In the genomic region with DNA sequence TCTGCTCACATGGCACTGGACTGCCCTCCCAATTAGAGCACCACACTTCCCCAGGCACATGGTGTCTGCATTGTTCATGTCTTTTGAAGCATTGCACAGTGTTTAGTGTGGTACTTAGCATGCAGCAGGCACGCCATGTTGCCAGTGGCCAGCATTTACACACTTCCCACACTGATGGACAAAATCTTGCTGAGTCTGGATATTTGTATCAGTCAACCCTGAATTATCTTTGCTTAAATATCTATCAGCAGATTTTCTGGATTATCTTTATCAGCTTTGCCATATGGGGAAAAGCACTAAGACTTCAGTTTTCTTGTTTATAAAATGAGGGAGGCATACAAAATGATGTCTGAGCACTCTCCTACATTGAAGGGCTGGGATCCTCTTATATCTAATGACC, we compare ENCODE assay signal across 24 cellular contexts.
A peak's percentile ranks its signal among the peaks of the same experiment; 100 is the strongest.
DNase-seq lines count a peak whose midpoint lies in the region; ATAC-seq, FAIRE-seq and TF ChIP-seq lines count a peak whose summit lies in the region.
"Had no signal": no experiment of that assay in that cellular context is flagged by ENCODE, and none has a peak within 500 bp of the region (broad histone marks: within the 10 kb centered on the region; RNA-seq: fewer than 3 reads in every experiment).

No MANE protein-coding gene starts in this region.

- dilution Hi-C loops in IMR-90 (cut with HindIII; ENCODE audit: low sequenced_read_pairs, unreplicated experiment) = no loop called here

- H3K14ac ChIP-seq in IMR-90 (replicated peaks; ENCODE audit: low read depth, low read length) = no peak overlapping the region

- H4K20me1 ChIP-seq in IMR-90 (ENCODE audit: insufficient read depth, low read length) (no peaks in the 10 kb centered on the region), K562 (replicated peaks; ENCODE audit: control insufficient read depth, insufficient read depth, low read length) (no peaks in the 10 kb centered on the region)
- H4K20me1 ChIP-seq: BLaER1 treated with 17β-estradiol and CSF1 and Interleukin-3, amounts not matched to agents 10 nM and 100 nM had no signal

- H3K56ac ChIP-seq in IMR-90 (ENCODE audit: extremely low read depth, insufficient read depth, low read length) = no peak overlapping the region

- no peaks in the 10 kb centered on the region for H3K9me3 ChIP-seq in A549
- H3K9me3 ChIP-seq in IMR-90 (ENCODE audit: control insufficient read depth, insufficient read depth, low read length) = no peaks in the 10 kb centered on the region
- peaks cover 3% of the 10 kb centered on the region; the same call in 1 of the 2 replicates for H3K9me3 ChIP-seq in K562 (replicated peaks; ENCODE audit: control insufficient read depth, insufficient read depth, low read depth, low read length)
- H3K9me3 ChIP-seq: BE2C, HAP-1 had no signal

- intact Hi-C loops in IMR-90 (cut with micrococcal nuclease) = no loop called here
- intact Hi-C loops in K562 (cut with micrococcal nuclease) = no loop called here
- intact Hi-C loops in head of caudate nucleus (cut with DNase I) = no loop called here

- no peak overlapping the region for H2BK20ac ChIP-seq in IMR-90 (ENCODE audit: low read depth, low read length)

- H3K4me2 ChIP-seq in A549 (no peak overlapping the region), IMR-90 (ENCODE audit: low read depth, low read length) (no peak overlapping the region), K562 (ENCODE audit: insufficient read depth, low read length) (no peak overlapping the region)
- H3K4me2 ChIP-seq: BLaER1 treated with 17β-estradiol and CSF1 and Interleukin-3, amounts not matched to agents 10 nM and 100 nM; GM23338 had no signal

- no peak for TF ChIP-seq RAD21 in A549 (conservative IDR thresholded peaks at IDR 0.05 in 1 of 2, IDR thresholded peaks at IDR 0.05 in 1 of 2)
- TF ChIP-seq RAD21 in IMR-90 (IDR thresholded peaks at IDR 0.05; ENCODE audit: low read length) = no peak
- no peak for TF ChIP-seq RAD21 in K562 (CRISPR knock-in tag; conservative IDR thresholded peaks at IDR 0.05 in 1 of 2, IDR thresholded peaks at IDR 0.05 in 1 of 2)

- H3K18ac ChIP-seq in IMR-90 (ENCODE audit: low read depth, low read length) = no peak overlapping the region

- no peaks in the 10 kb centered on the region for H3K4me1 ChIP-seq in A549
- H3K4me1 ChIP-seq in IMR-90 (ENCODE audit: control insufficient read depth, insufficient read depth, low read length) = no peaks in the 10 kb centered on the region
- no peaks in the 10 kb centered on the region for H3K4me1 ChIP-seq in K562 (replicated peaks in 1 of 2; ENCODE audit: control insufficient read depth in 2 of 2, insufficient read depth in 2 of 2, low read length in 2 of 2)
- H3K4me1 ChIP-seq: BE2C, HAP-1 had no signal

- H3K4me3 ChIP-seq in A549 (no peak overlapping the region), IMR-90 (ENCODE audit: insufficient read depth, low read depth, low read length) (no peak overlapping the region), K562 (no peak overlapping the region)
- H3K4me3 ChIP-seq: BLaER1 treated with 17β-estradiol and CSF1 and Interleukin-3, amounts not matched to agents 10 nM and 100 nM; GM23338; HAP-1 had no signal

- H3K9me1 ChIP-seq in IMR-90 (ENCODE audit: insufficient read depth, low read length) (no peaks in the 10 kb centered on the region), K562 (ENCODE audit: control insufficient read depth, insufficient read depth, low read length) (no peaks in the 10 kb centered on the region)

- no peaks in the 10 kb centered on the region for H3K79me1 ChIP-seq in IMR-90 (ENCODE audit: low read depth in 1 of 2, low read length in 2 of 2)

- H2BK5ac ChIP-seq in IMR-90 (ENCODE audit: low read depth, low read length, poor library complexity, severe bottlenecking) = no peak overlapping the region

- H2BK120ac ChIP-seq in IMR-90 (ENCODE audit: low read depth, low read length) = no peak overlapping the region

- no peak overlapping the region for H3K27ac ChIP-seq in A549
- no peak overlapping the region for H3K27ac ChIP-seq in IMR-90 (ENCODE audit: insufficient read depth, low read length)
- H3K27ac ChIP-seq in K562 (ENCODE audit: extremely low read depth, low read depth, low read length) = no peak overlapping the region
- H3K27ac ChIP-seq: BLaER1 treated with 17β-estradiol and CSF1 and Interleukin-3, amounts not matched to agents 10 nM and 100 nM had no signal

- DNase-seq in A549 (ENCODE audit: low read depth in 1 of 2, low spot score in 1 of 2) (no peak), D721Med (ENCODE audit: insufficient read length, low spot score) (no peak), IMR-90 (no peak), K562 (ENCODE audit: extremely low read depth in 1 of 4, low spot score in 3 of 4) (no peak), A172 (ENCODE audit: low spot score) (no peak), KG1 (lab: John Stamatoyannopoulos, UW) (no peak), T-cell (no peak), head of caudate nucleus (no peak)
- DNase-seq: ACHN; AML-193; BE2C; CD4-positive, alpha-beta T cell; CD8-positive, alpha-beta memory T cell; DMS53; DMS79 treated with DMSO at 0.1 percent for 48 hours; GF-D8; HFFc6 had no signal

- H3K9ac ChIP-seq in IMR-90 (ENCODE audit: low read depth, low read length) (no peak overlapping the region), K562 (ENCODE audit: insufficient read depth in 1 of 2, low read depth in 2 of 2, low read length in 2 of 2) (no peak overlapping the region)
- H3K9ac ChIP-seq: BLaER1 treated with 17β-estradiol and CSF1 and Interleukin-3, amounts not matched to agents 10 nM and 100 nM had no signal

- no peak overlapping the region for H4K8ac ChIP-seq in IMR-90 (ENCODE audit: low read depth in 2 of 2, low read length in 2 of 2)

- no peak overlapping the region for H3K23ac ChIP-seq in IMR-90 (ENCODE audit: low read depth, low read length)

- H3K4me1 Mint-ChIP-seq in T-cell = no peaks in the 10 kb centered on the region
- H3K4me1 Mint-ChIP-seq: CD14-positive monocyte; CD8-positive, alpha-beta memory T cell; GM23338 had no signal

- ATAC-seq in A549 = no peak
- no peak for ATAC-seq in IMR-90 (ENCODE audit: low read depth)
- no peak for ATAC-seq in K562
- no peak for ATAC-seq in T-cell (replicated peaks in 1 of 4)
- ATAC-seq: GM23338 had no signal

- H3K27me3 ChIP-seq in IMR-90 (ENCODE audit: control insufficient read depth, insufficient read depth, low read length) = no peaks in the 10 kb centered on the region
- H3K27me3 ChIP-seq in K562 (ENCODE audit: control insufficient read depth in 2 of 2, insufficient read depth in 2 of 2, low read length in 2 of 2) = no peaks in the 10 kb centered on the region
- H3K27me3 ChIP-seq: BE2C; BLaER1 treated with 17β-estradiol and CSF1 and Interleukin-3, amounts not matched to agents 10 nM and 100 nM had no signal

- no peak overlapping the region for H3K27ac Mint-ChIP-seq in T-cell
- H3K27ac Mint-ChIP-seq: CD14-positive monocyte; CD4-positive, alpha-beta T cell; CD8-positive, alpha-beta memory T cell; GM23338; HFFc6 had no signal

- H2AFZ ChIP-seq in IMR-90 (replicated peaks; ENCODE audit: low read length, poor library complexity) = no peak overlapping the region
- H2AFZ ChIP-seq in K562 (ENCODE audit: low read depth, low read length) = no peak overlapping the region
- H2AFZ ChIP-seq: GM23338 had no signal

- in situ Hi-C loops in IMR-90 (cut with MboI; ENCODE audit: low sequenced_read_pairs) = no loop called here
- in situ Hi-C loops in K562 (cut with MboI) = no loop called here

- no peak overlapping the region for H4K5ac ChIP-seq in IMR-90 (ENCODE audit: low read depth, low read length)

- no peak overlapping the region for H2AK9ac ChIP-seq in IMR-90 (replicated peaks; ENCODE audit: low read depth, low read length, poor library complexity)

- POLR2A ChIA-PET in A549 (lab: Yijun Ruan, JAX) = no interaction called here
- POLR2A ChIA-PET in IMR-90 (lab: Charles Lee; ENCODE audit: unreplicated experiment) = no interaction called here
- POLR2A ChIA-PET in K562 (lab: Yijun Ruan, JAX) = no interaction called here
- POLR2A ChIA-PET in T-cell (lab: Charles Lee) = no interaction called here

- WGBS in A549 (ENCODE audit: missing lambda C conversion rate) = 91% methylated on average over 1 of the region's 1 CpG
- WGBS in IMR-90 (ENCODE audit: extremely low coverage in 2 of 2, insufficient read length in 1 of 2), 2 experiments = no CpG with 5 or more reads among the region's 1 CpG
- 0% methylated on average over 1 of the region's 1 CpG for WGBS in K562 (ENCODE audit: insufficient coverage, low coverage, missing lambda C conversion rate)

- H3K36me3 ChIP-seq in IMR-90 (ENCODE audit: control insufficient read depth, insufficient read depth, low read length) (no peaks in the 10 kb centered on the region), K562 (ENCODE audit: control insufficient read depth, insufficient read depth, low read length) (no peaks in the 10 kb centered on the region)
- H3K36me3 ChIP-seq: BE2C; BLaER1 treated with 17β-estradiol and CSF1 and Interleukin-3, amounts not matched to agents 10 nM and 100 nM; HAP-1 had no signal

- no peak overlapping the region for H2BK15ac ChIP-seq in IMR-90 (ENCODE audit: low read depth, low read length)

- no peak overlapping the region for H4K91ac ChIP-seq in IMR-90 (ENCODE audit: insufficient read depth, low read depth, low read length)

- CTCF ChIA-PET in A549 (lab: Yijun Ruan, JAX) (no interaction called here), IMR-90 (lab: Yijun Ruan, JAX) (no interaction called here), K562 (lab: Yijun Ruan, JAX; ENCODE audit: low intra/inter-chr PET ratio) (no interaction called here), T-cell (lab: Charles Lee) (no interaction called here)

- no peak for TF ChIP-seq POLR2A in A549 (IDR thresholded peaks at IDR 0.05; ENCODE audit: low read length)
- no peak for TF ChIP-seq POLR2A in IMR-90 (IDR thresholded peaks at IDR 0.05; ENCODE audit: low read depth, low read length)
- no peak for TF ChIP-seq POLR2A in K562 (conservative IDR thresholded peaks at IDR 0.05)

- no peaks in the 10 kb centered on the region for H3K27me3 Mint-ChIP-seq in T-cell
- H3K27me3 Mint-ChIP-seq: CD4-positive, alpha-beta T cell; CD8-positive, alpha-beta memory T cell had no signal

- no peaks in the 10 kb centered on the region for H3K36me3 Mint-ChIP-seq in T-cell
- H3K36me3 Mint-ChIP-seq: CD14-positive monocyte; CD8-positive, alpha-beta memory T cell had no signal

- no peak overlapping the region for H2AK5ac ChIP-seq in IMR-90 (ENCODE audit: low read depth, low read length)

- no peak for TF ChIP-seq EP300 in A549 (IDR thresholded peaks at IDR 0.05)
- no peak for TF ChIP-seq EP300 in K562 (IDR thresholded peaks at IDR 0.05; ENCODE audit: low read length)

- no peak for TF ChIP-seq CTCF in A549 (IDR thresholded peaks at IDR 0.05)
- no peak for TF ChIP-seq CTCF in D721Med (IDR thresholded peaks at IDR 0.05; ENCODE audit: insufficient read depth, missing control alignments)
- no peak for TF ChIP-seq CTCF in IMR-90 (conservative IDR thresholded peaks at IDR 0.05; ENCODE audit: low read depth, low read length)
- no peak for TF ChIP-seq CTCF in K562 (IDR thresholded peaks at IDR 0.05 in 2 of 3, conservative IDR thresholded peaks at IDR 0.05 in 1 of 3; ENCODE audit: insufficient read depth in 2 of 3, low read depth in 1 of 3, low read length in 3 of 3)

- H3K9me3 Mint-ChIP-seq in T-cell = peaks cover 0 to 5% (median 0%) of the 10 kb centered on the region in 3 donors
- H3K9me3 Mint-ChIP-seq: CD4-positive, alpha-beta T cell; GM23338; HFFc6 had no signal

- H3K4ac ChIP-seq in IMR-90 (ENCODE audit: low read depth, low read length) = no peak overlapping the region

- no peak overlapping the region for H3K4me3 Mint-ChIP-seq in T-cell
- H3K4me3 Mint-ChIP-seq: CD14-positive monocyte; CD4-positive, alpha-beta T cell; CD8-positive, alpha-beta memory T cell; GM23338; HFFc6 had no signal

- no peak for FAIRE-seq in A549 (lab: Jason Lieb, UNC)
- peak; percentile 85 for FAIRE-seq in D721Med (lab: Jason Lieb, UNC)
- FAIRE-seq in K562 (lab: Jason Lieb, UNC) = no peak
- FAIRE-seq: A204.1, GM12891, GM18507 had no signal

- BruUV-seq in IMR-90 (replicated peaks; lab: Mats Ljungman, UMichigan) (no TSS peak), K562 (replicated peaks; lab: Mats Ljungman, UMichigan) (no TSS peak)

- H3K79me2 ChIP-seq in K562 (ENCODE audit: control insufficient read depth, insufficient read depth, low read length) = no peaks in the 10 kb centered on the region
